17 cellular contexts compared by ENCODE assay signal in the genomic region with DNA sequence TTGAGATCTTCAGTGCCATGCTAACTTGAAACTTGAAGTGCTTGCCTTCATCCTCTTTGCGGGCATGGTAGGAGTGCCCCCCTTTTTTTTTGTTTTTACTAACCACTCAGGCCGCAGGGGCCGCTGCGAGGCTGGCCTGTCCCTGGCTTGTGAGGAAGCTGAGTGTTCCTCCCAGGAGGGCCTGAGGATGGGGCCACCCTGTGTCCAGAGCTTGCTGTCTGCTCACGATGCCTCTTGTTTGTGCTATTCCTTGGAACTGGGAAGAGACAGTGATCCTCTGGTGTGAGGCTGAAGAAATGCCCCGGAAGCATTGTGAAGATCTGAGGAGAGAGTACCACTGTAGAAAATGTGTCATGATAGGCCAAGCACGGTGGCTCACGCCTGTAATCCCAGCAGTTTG. TPM values are rescaled to one million over a fixed set of nuclear protein-coding genes. Genes with fewer than 3 reads are reported as not detected.
DNase-seq lines count a peak whose midpoint lies in the region; TF ChIP-seq lines count a peak whose summit lies in the region.
"Had no signal": no experiment of that assay in that cellular context is flagged by ENCODE, and none has a peak within 500 bp of the region (broad histone marks: within the 10 kb centered on the region; RNA-seq: fewer than 3 reads in every experiment).

No MANE protein-coding gene starts in this region.

- no peaks in the 10 kb centered on the region for H3F3A ChIP-seq in OCI-LY1 (ENCODE audit: insufficient read depth, low read length)

- no peak overlapping the region for H2AFZ ChIP-seq in OCI-LY1 (ENCODE audit: low read length)

- 73 to 78% methylated on average over 8 of the region's 8 CpGs for WGBS in sigmoid colon, 2 donors
- WGBS in endodermal cell (ENCODE audit: insufficient coverage in 1 of 2, insufficient read length in 1 of 2), 2 experiments, result 97% methylated on average over 4 to 8 of the region's 8 CpGs

- peaks cover 5% of the 10 kb centered on the region; the same call in 1 of the 2 replicates for H3K79me2 ChIP-seq in OCI-LY1 (ENCODE audit: insufficient read depth, low read length)

- H3K4me2 ChIP-seq in OCI-LY1 (ENCODE audit: low read length), result peak overlapping the region; percentile 99; the same call in 1 of the 2 replicates

- peaks cover 44% of the 10 kb centered on the region for H3K4me1 Mint-ChIP-seq in activated naive CD4-positive, alpha-beta T cell treated with anti-CD3 and anti-CD28 coated beads, Interleukin-2, amount 50 U/mL, for 24 hours
- H3K4me1 Mint-ChIP-seq in endodermal cell, result peaks cover 6% of the 10 kb centered on the region

- no peaks in the 10 kb centered on the region for H4K20me1 ChIP-seq in OCI-LY1 (ENCODE audit: insufficient read depth, low read length)

- no peaks in the 10 kb centered on the region for H3K27me3 ChIP-seq in OCI-LY1 (ENCODE audit: insufficient read depth, low read length)
- H3K27me3 ChIP-seq in left ventricle myocardium inferior (ENCODE audit: low read depth), result no peaks in the 10 kb centered on the region
- no peaks in the 10 kb centered on the region for H3K27me3 ChIP-seq in sigmoid colon
- H3K27me3 ChIP-seq in endodermal cell (ENCODE audit: control insufficient read depth, insufficient read depth, low read length, poor library complexity, severe bottlenecking), result peaks cover 22% of the 10 kb centered on the region
- H3K27me3 ChIP-seq: ascending aorta, dorsolateral prefrontal cortex had no signal

- H3K36me3 ChIP-seq in OCI-LY1 (ENCODE audit: insufficient read depth, low read length), result 0 out of 2 replicates have a peak, but pooled peaks cover 4% of the 10 kb centered on the region
- no peaks in the 10 kb centered on the region for H3K36me3 ChIP-seq in left ventricle myocardium inferior
- no peaks in the 10 kb centered on the region for H3K36me3 ChIP-seq in sigmoid colon
- no peaks in the 10 kb centered on the region for H3K36me3 ChIP-seq in endodermal cell (ENCODE audit: control insufficient read depth, insufficient read depth, low read length)

- no peaks in the 10 kb centered on the region for H3K9me2 ChIP-seq in OCI-LY1 (ENCODE audit: low read depth, low read length)

- no peak for TF ChIP-seq EP300 in sigmoid colon (IDR thresholded peaks at IDR 0.05)

- TF ChIP-seq POLR2A in sigmoid colon (IDR thresholded peaks at IDR 0.05), result no peak

- H3K9ac ChIP-seq in OCI-LY1 (ENCODE audit: low read length) (peak overlapping the region; percentile 92; the same call in 1 of the 2 replicates), endodermal cell (ENCODE audit: extremely low read depth, low read length, poor library complexity, severe bottlenecking) (no peak overlapping the region)

- no peaks in the 10 kb centered on the region for H3K9me3 ChIP-seq in OCI-LY1 (ENCODE audit: low read length)
- H3K9me3 ChIP-seq in left ventricle myocardium inferior (replicated peaks), result no peaks in the 10 kb centered on the region
- no peaks in the 10 kb centered on the region for H3K9me3 ChIP-seq in sigmoid colon
- H3K9me3 ChIP-seq in endodermal cell (ENCODE audit: control insufficient read depth, low read length), result no peaks in the 10 kb centered on the region
- H3K9me3 ChIP-seq: ascending aorta had no signal

- H3K27ac ChIP-seq in OCI-LY1 (ENCODE audit: low read depth, low read length, poor library complexity, severe bottlenecking) (no peak overlapping the region), left ventricle myocardium inferior (replicated peaks) (peak overlapping the region; percentile 99), sigmoid colon (no peak overlapping the region), endodermal cell (ENCODE audit: low read depth, low read length) (no peak overlapping the region)

- DNase-seq in activated naive CD4-positive, alpha-beta T cell treated with Interleukin-2 at 50 U/mL for 16 hours, result no peak
- DNase-seq in left ventricle myocardium inferior, result no peak
- peak; percentile 55 for DNase-seq in sigmoid colon
- no peak for DNase-seq in effector CD4-positive, alpha-beta T cell
- DNase-seq in endodermal cell, result no peak
- no peak for DNase-seq in NCI-H2227 treated with DMSO at 0.1 percent for 48 hours (lab: John Stamatoyannopoulos, UW)
- DNase-seq: activated CD4-positive, CD25-positive, alpha-beta regulatory T cell; activated T-cell treated with anti-CD3 and anti-CD28 coated beads for 4 hours; DMS79; dorsolateral prefrontal cortex; GOT3; NCI-H1105 treated with DMSO at 0.1 percent for 48 hours; occipital lobe; SW 1271 had no signal

- H3K9me3 Mint-ChIP-seq in activated naive CD4-positive, alpha-beta T cell treated with anti-CD3 and anti-CD28 coated beads, Interleukin-2, amount 50 U/mL, for 24 hours, result no peaks in the 10 kb centered on the region
- H3K9me3 Mint-ChIP-seq in endodermal cell, result no peaks in the 10 kb centered on the region

- H3K4me1 ChIP-seq in OCI-LY1 (ENCODE audit: insufficient read depth, low read length, severe bottlenecking) (peaks cover 26% of the 10 kb centered on the region), left ventricle myocardium inferior (peaks cover 78% of the 10 kb centered on the region), sigmoid colon (peaks cover 0 to 29% (median 20%) of the 10 kb centered on the region in 4 donors), endodermal cell (ENCODE audit: control insufficient read depth, insufficient read depth, low read length) (peaks cover 5% of the 10 kb centered on the region)

- no peaks in the 10 kb centered on the region for H3K27me3 Mint-ChIP-seq in activated naive CD4-positive, alpha-beta T cell treated with anti-CD3 and anti-CD28 coated beads, Interleukin-2, amount 50 U/mL, for 24 hours
- H3K27me3 Mint-ChIP-seq in endodermal cell (ENCODE audit: insufficient read depth), result peaks cover 24% of the 10 kb centered on the region

- H3K27ac Mint-ChIP-seq in activated naive CD4-positive, alpha-beta T cell treated with anti-CD3 and anti-CD28 coated beads, Interleukin-2, amount 50 U/mL, for 24 hours, result peak overlapping the region; percentile 70
- no peak overlapping the region for H3K27ac Mint-ChIP-seq in endodermal cell

- intact Hi-C loops in left ventricle myocardium inferior (cut with micrococcal nuclease), result no loop called here
- intact Hi-C loops in sigmoid colon (cut with DNase I), result loop anchor here (5.0 kb wide), 2 partner anchors 94 to 109 kb away; a partner anchor contains a TSS

- peak overlapping the region; percentile 57 for H3K4me3 Mint-ChIP-seq in activated naive CD4-positive, alpha-beta T cell treated with anti-CD3 and anti-CD28 coated beads, Interleukin-2, amount 50 U/mL, for 24 hours
- no peak overlapping the region for H3K4me3 Mint-ChIP-seq in endodermal cell

- peak overlapping the region; percentile 97 for H3K4me3 ChIP-seq in OCI-LY1 (ENCODE audit: low read depth, low read length, poor library complexity, severe bottlenecking)
- peak overlapping the region; percentile 99 for H3K4me3 ChIP-seq in left ventricle myocardium inferior
- no peak overlapping the region for H3K4me3 ChIP-seq in sigmoid colon
- H3K4me3 ChIP-seq in endodermal cell (ENCODE audit: low read length), result no peak overlapping the region

- no peaks in the 10 kb centered on the region for H3K36me3 Mint-ChIP-seq in activated naive CD4-positive, alpha-beta T cell treated with anti-CD3 and anti-CD28 coated beads, Interleukin-2, amount 50 U/mL, for 24 hours
- peaks cover 13% of the 10 kb centered on the region for H3K36me3 Mint-ChIP-seq in endodermal cell (ENCODE audit: low read depth)

- TF ChIP-seq CTCF in OCI-LY1 (IDR thresholded peaks at IDR 0.05; ENCODE audit: low read length), result no peak
- TF ChIP-seq CTCF in left ventricle myocardium inferior (IDR thresholded peaks at IDR 0.05; ENCODE audit: borderline replicate concordance), result no peak
- TF ChIP-seq CTCF in sigmoid colon (IDR thresholded peaks at IDR 0.05), result no peak
- TF ChIP-seq CTCF in endodermal cell (conservative IDR thresholded peaks at IDR 0.05), result no peak

RNA-seq across cellular contexts. Expression of a gene that starts 2.3 kb away (rescaled TPM):
- total RNA-seq in left ventricle myocardium inferior (71.7 TPM), sigmoid colon (10 to 100 TPM; 24.2 to 36.6 (median 31.9) TPM), endodermal cell (10 to 100 TPM; 19.9 to 21.8 TPM)
- polyA plus RNA-seq in sigmoid colon, result 10 to 100 TPM; 27.0 to 46.2 (median 27.8) TPM
- polyA plus RNA-seq in endodermal cell (2013, experiment 1 of 2), result 8.5 TPM
- polyA plus RNA-seq in endodermal cell (2013, experiment 2 of 2), result 9.2 TPM

RNA-seq across cellular contexts. Expression of a gene that starts 6.6 kb away (rescaled TPM):
- total RNA-seq in left ventricle myocardium inferior (25.4 TPM), sigmoid colon (10 to 100 TPM; 14.6 to 33.8 (median 24.5) TPM), endodermal cell (10 to 100 TPM; 48.3 to 61.3 TPM)
- polyA plus RNA-seq in sigmoid colon, result 10 to 100 TPM in 1 of 3 donors, 1 to 10 TPM in 2; 3.9 to 13.3 (median 6.0) TPM
- 71.1 TPM for polyA plus RNA-seq in endodermal cell (2013, experiment 1 of 2)
- 66.0 TPM for polyA plus RNA-seq in endodermal cell (2013, experiment 2 of 2)

RNA-seq across cellular contexts. Expression of a gene that starts 56.8 kb away (rescaled TPM):
- total RNA-seq in left ventricle myocardium inferior (16.8 TPM), sigmoid colon (10 to 100 TPM; 15.0 to 32.7 (median 22.2) TPM), endodermal cell (10 to 100 TPM; 61.3 to 76.1 TPM)
- 10 to 100 TPM in 1 of 3 donors, 1 to 10 TPM in 2; 6.7 to 24.1 (median 8.4) TPM for polyA plus RNA-seq in sigmoid colon
- 43.6 TPM for polyA plus RNA-seq in endodermal cell (2013, experiment 1 of 2)
- 34.4 TPM for polyA plus RNA-seq in endodermal cell (2013, experiment 2 of 2)

Comparison
In these comparisons a context has a peak if more than half of its experiments do, and no peak if none do; other contexts are left out.
1. H3K4me3 ChIP-seq: peak in OCI-LY1 (single experiment) and left ventricle myocardium inferior (single experiment); none in sigmoid colon (0 of 4) and endodermal cell (single experiment).